Comparison of ENCODE assay signal across 1 cellular context in genomic region chr3:194633349-194634004, GRCh38.
A peak's percentile ranks its signal among the peaks of the same experiment; 100 is the strongest.
TF ChIP-seq lines count a peak whose summit lies in the region.

Gene TMEM44, minus strand, starts transcription at chr3:194633419. Its CDS starts 204 bp downstream, at chr3:194633215.

TF ChIP-seq in HepG2, 621 proteins besides CTCF, POLR2A, EP300 and RAD21 (continued from another document and continues in another):
- TF ChIP-seq RERE (CRISPR knock-in tag; IDR thresholded peaks at IDR 0.05; ENCODE audit: low read depth) (no peak), NR2F2 (IDR thresholded peaks at IDR 0.05; ENCODE audit: borderline replicate concordance, low read depth) (no peak), HHEX (CRISPR knock-in tag; IDR thresholded peaks at IDR 0.05) (no peak), FOXM1 (CRISPR knock-in tag; IDR thresholded peaks at IDR 0.05) (no peak), HIVEP1 (CRISPR knock-in tag; IDR thresholded peaks at IDR 0.05) (no peak), ZGPAT (CRISPR knock-in tag; IDR thresholded peaks at IDR 0.05) (peak; percentile 79), THAP11 (CRISPR knock-in tag; IDR thresholded peaks at IDR 0.05) (peak; percentile 44; the same call in 1 of the 2 replicates), ATF2 (CRISPR knock-in tag; IDR thresholded peaks at IDR 0.05) (0 out of 2 replicates have a peak, but pooled peaks have one; percentile 14), ZNF781 (CRISPR knock-in tag; IDR thresholded peaks at IDR 0.05; ENCODE audit: borderline replicate concordance, not compliant biosample characterization) (peak; percentile 21), ZNF574 (CRISPR knock-in tag; IDR thresholded peaks at IDR 0.05) (peak; percentile 73), CENPX (CRISPR knock-in tag; IDR thresholded peaks at IDR 0.05) (no peak), ZNF615 (CRISPR knock-in tag; IDR thresholded peaks at IDR 0.05; ENCODE audit: borderline replicate concordance) (no peak), BCL6 (CRISPR knock-in tag; IDR thresholded peaks at IDR 0.05) (peak; percentile 41; the same call in 1 of the 2 replicates), ZNF776 (CRISPR knock-in tag; IDR thresholded peaks at IDR 0.05) (0 out of 2 replicates have a peak, but pooled peaks have one; percentile 34), FLYWCH1 (CRISPR knock-in tag; IDR thresholded peaks at IDR 0.05) (no peak), ZNF354B (CRISPR knock-in tag; IDR thresholded peaks at IDR 0.05) (no peak), ATF7-NPFF (CRISPR knock-in tag; IDR thresholded peaks at IDR 0.05; ENCODE audit: low read depth) (no peak), POGZ (CRISPR knock-in tag; IDR thresholded peaks at IDR 0.05) (peak; percentile 70), ONECUT2 (CRISPR knock-in tag; IDR thresholded peaks at IDR 0.05) (no peak), ZNF639 (CRISPR knock-in tag; conservative IDR thresholded peaks at IDR 0.05) (peak; percentile 76), ZFP37 (CRISPR knock-in tag; IDR thresholded peaks at IDR 0.05; ENCODE audit: borderline replicate concordance) (no peak), ZNF569 (CRISPR knock-in tag; IDR thresholded peaks at IDR 0.05; ENCODE audit: borderline replicate concordance) (no peak), ZBTB38 (CRISPR knock-in tag; IDR thresholded peaks at IDR 0.05) (peak; percentile 72), ZNF704 (CRISPR knock-in tag; IDR thresholded peaks at IDR 0.05; ENCODE audit: borderline replicate concordance) (no peak), FOXP1 (IDR thresholded peaks at IDR 0.05) (no peak), FOXP1 (CRISPR knock-in tag; IDR thresholded peaks at IDR 0.05) (no peak), ZNF687 (CRISPR knock-in tag; IDR thresholded peaks at IDR 0.05) (peak; percentile 87), EZH2 (conservative IDR thresholded peaks at IDR 0.05; ENCODE audit: low read depth, low read length) (no peak), RCOR2 (CRISPR knock-in tag; IDR thresholded peaks at IDR 0.05) (no peak), MNT (IDR thresholded peaks at IDR 0.05) (no peak), TMF1 (CRISPR knock-in tag; IDR thresholded peaks at IDR 0.05; ENCODE audit: low read depth) (no peak), MEIS1 (CRISPR knock-in tag; IDR thresholded peaks at IDR 0.05; ENCODE audit: borderline replicate concordance) (peak; percentile 63; the same call in 1 of the 2 replicates), SP140L (CRISPR knock-in tag; IDR thresholded peaks at IDR 0.05; ENCODE audit: borderline replicate concordance) (no peak), JUNB (CRISPR knock-in tag; IDR thresholded peaks at IDR 0.05; ENCODE audit: borderline replicate concordance) (no peak), ZNF205 (CRISPR knock-in tag; IDR thresholded peaks at IDR 0.05) (no peak), XBP1 (CRISPR knock-in tag; IDR thresholded peaks at IDR 0.05) (no peak), ZSCAN22 (CRISPR knock-in tag; IDR thresholded peaks at IDR 0.05) (no peak), SCMH1 (CRISPR knock-in tag; IDR thresholded peaks at IDR 0.05; ENCODE audit: borderline replicate concordance) (no peak), ZIK1 (CRISPR knock-in tag; IDR thresholded peaks at IDR 0.05; ENCODE audit: borderline replicate concordance, low read depth) (no peak), ZNF792 (CRISPR knock-in tag; IDR thresholded peaks at IDR 0.05) (0 out of 2 replicates have a peak, but pooled peaks have one; percentile 53), ZNF512 (CRISPR knock-in tag; IDR thresholded peaks at IDR 0.05) (no peak), ZNF772 (CRISPR knock-in tag; IDR thresholded peaks at IDR 0.05) (peak; percentile 50; the same call in 1 of the 2 replicates)
